In genomic region chr6:132530293-132530974, GRCh38 we compare ENCODE assay signal across 8 cellular contexts. TPM values are rescaled to one million over a fixed set of nuclear protein-coding genes. Genes with fewer than 3 reads are reported as not detected.
A peak's percentile ranks its signal among the peaks of the same experiment; 100 is the strongest.
DNase-seq lines count a peak whose midpoint lies in the region; ATAC-seq, FAIRE-seq and TF ChIP-seq lines count a peak whose summit lies in the region.

No MANE protein-coding gene starts in this region.

- CTCF ChIA-PET in A549 (lab: Yijun Ruan, JAX): interaction anchor here (0.6 to 2.1 kb wide), 15 partner anchors 10 to 293 kb away, joined by 3 to 6 read pairs (median 3); partner anchors contain the start of genes SLC18B1, STX7 and TAAR8
- CTCF ChIA-PET in activated CD4-positive, alpha-beta T cell treated with anti-CD3 and anti-CD28 coated beads for 36 hours (lab: Charles Lee): interaction anchor here (0.6 to 2.2 kb wide), 16 partner anchors 9 to 299 kb away, joined by 3 to 13 read pairs (median 4); partner anchors contain the start of gene STX7

- H3K4me3 Mint-ChIP-seq in activated CD4-positive, alpha-beta T cell treated with anti-CD3 and anti-CD28 coated beads for 36 hours: no peak overlapping the region
- H3K4me3 Mint-ChIP-seq in dendritic cell treated with granulocyte-macrophage colony-stimulating factor and Interleukin-4, amounts not matched to agents 40 ng/mL and 50 ng/mL, for 4 days: peak overlapping the region; percentile 28

- no peaks in the 10 kb centered on the region for H3K27me3 ChIP-seq in lower lobe of right lung (ENCODE audit: low read depth)

- H3K4me3 ChIP-seq in A549 (peak overlapping the region; percentile 32; the same call in 2 of the 3 replicates), lower lobe of right lung (no peak overlapping the region)

- no peak for FAIRE-seq in A549 (lab: Jason Lieb, UNC)

- no peak for TF ChIP-seq POLR2A in A549 (IDR thresholded peaks at IDR 0.05; ENCODE audit: low read length)

- H3K9me3 ChIP-seq in A549: no peaks in the 10 kb centered on the region
- no peaks in the 10 kb centered on the region for H3K9me3 ChIP-seq in lower lobe of right lung

- peak; percentile 77 for TF ChIP-seq CTCF in A549 (IDR thresholded peaks at IDR 0.05)
- TF ChIP-seq CTCF in lower lobe of right lung (IDR thresholded peaks at IDR 0.05): peak; percentile 82

- H3K4me1 ChIP-seq in A549 (peaks cover 8% of the 10 kb centered on the region), lower lobe of right lung (peaks cover 4% of the 10 kb centered on the region)

- H3K36me3 ChIP-seq in lower lobe of right lung: no peaks in the 10 kb centered on the region

- TF ChIP-seq RAD21 in A549 (conservative IDR thresholded peaks at IDR 0.05 in 1 of 2, IDR thresholded peaks at IDR 0.05 in 1 of 2): peak; percentile 73 to 74

- no peak overlapping the region for H3K27ac Mint-ChIP-seq in activated CD4-positive, alpha-beta T cell treated with anti-CD3 and anti-CD28 coated beads for 36 hours
- no peak overlapping the region for H3K27ac Mint-ChIP-seq in dendritic cell treated with granulocyte-macrophage colony-stimulating factor and Interleukin-4, amounts not matched to agents 40 ng/mL and 50 ng/mL, for 4 days

- H3K27ac ChIP-seq in A549 (no peak overlapping the region), lower lobe of right lung (no peak overlapping the region)

- no peaks in the 10 kb centered on the region for H3K36me3 Mint-ChIP-seq in activated CD4-positive, alpha-beta T cell treated with anti-CD3 and anti-CD28 coated beads for 36 hours (ENCODE audit: low read depth)
- H3K36me3 Mint-ChIP-seq in dendritic cell treated with granulocyte-macrophage colony-stimulating factor and Interleukin-4, amounts not matched to agents 40 ng/mL and 50 ng/mL, for 4 days (ENCODE audit: low read depth): no peaks in the 10 kb centered on the region

- H3K4me1 Mint-ChIP-seq in activated CD4-positive, alpha-beta T cell treated with anti-CD3 and anti-CD28 coated beads for 36 hours: no peaks in the 10 kb centered on the region
- H3K4me1 Mint-ChIP-seq in dendritic cell treated with granulocyte-macrophage colony-stimulating factor and Interleukin-4, amounts not matched to agents 40 ng/mL and 50 ng/mL, for 4 days (ENCODE audit: low read depth): peaks cover 9% of the 10 kb centered on the region

- no peak for TF ChIP-seq EP300 in A549 (IDR thresholded peaks at IDR 0.05)

- ATAC-seq in A549: peak; percentile 73 to 84; a peak in 4 of 6 replicates
- ATAC-seq in GM18508 (IDR thresholded peaks at IDR 0.05; ENCODE audit: insufficient read depth, unreplicated experiment): peak; percentile 76
- peak; percentile 92 for ATAC-seq in HG03103 (IDR thresholded peaks at IDR 0.05; ENCODE audit: low read depth, unreplicated experiment)
- ATAC-seq in activated CD4-positive, alpha-beta T cell treated with anti-CD3 and anti-CD28 coated beads for 36 hours: peak; percentile 57
- peak; percentile 76 to 88 for ATAC-seq in lower lobe of right lung

- peaks cover 6% of the 10 kb centered on the region for H3K27me3 Mint-ChIP-seq in activated CD4-positive, alpha-beta T cell treated with anti-CD3 and anti-CD28 coated beads for 36 hours
- H3K27me3 Mint-ChIP-seq in dendritic cell treated with granulocyte-macrophage colony-stimulating factor and Interleukin-4, amounts not matched to agents 40 ng/mL and 50 ng/mL, for 4 days: peaks cover 5% of the 10 kb centered on the region

- peak overlapping the region; percentile 82 for H3K4me2 ChIP-seq in A549

- H3K9me3 Mint-ChIP-seq in activated CD4-positive, alpha-beta T cell treated with anti-CD3 and anti-CD28 coated beads for 36 hours (ENCODE audit: low read depth): no peaks in the 10 kb centered on the region
- peaks cover 9% of the 10 kb centered on the region for H3K9me3 Mint-ChIP-seq in dendritic cell treated with granulocyte-macrophage colony-stimulating factor and Interleukin-4, amounts not matched to agents 40 ng/mL and 50 ng/mL, for 4 days

- POLR2A ChIA-PET in A549 (lab: Yijun Ruan, JAX): no interaction called here
- POLR2A ChIA-PET in activated CD4-positive, alpha-beta T cell treated with anti-CD3 and anti-CD28 coated beads for 36 hours (lab: Charles Lee): no interaction called here

- intact Hi-C loops in activated CD4-positive, alpha-beta T cell treated with anti-CD3 and anti-CD28 coated beads for 36 hours (cut with DNase I, micrococcal nuclease): loop anchor here (1.0 to 10.0 kb wide), 10 partner anchors 132 to 1386 kb away; partner anchors contain the start of genes RPS12 (in 1 of the 2) and SLC18B1 (in 1 of the 2)
- intact Hi-C loops in dendritic cell treated with granulocyte-macrophage colony-stimulating factor and Interleukin-4, amounts not matched to agents 40 ng/mL and 50 ng/mL, for 4 days (cut with micrococcal nuclease): loop anchor here (2.0 to 5.0 kb wide), 2 partner anchors 137 to 238 kb away; no protein-coding TSS in a partner anchor
- intact Hi-C loops in lower lobe of right lung (cut with DNase I): no loop called here

- peak in 1 of 2 experiments; percentile 60 for DNase-seq in A549 (ENCODE audit: low read depth in 1 of 2, low spot score in 1 of 2)
- peak; percentile 37 for DNase-seq in NCI-H345 treated with DMSO at 0.1 percent for 48 hours (lab: John Stamatoyannopoulos, UW; ENCODE audit: unreplicated experiment)
- peak; percentile 82 for DNase-seq in activated CD4-positive, alpha-beta T cell treated with anti-CD3 and anti-CD28 coated beads for 36 hours
- DNase-seq in lower lobe of right lung: no peak
- peak; percentile 25 for DNase-seq in stimulated activated CD8-positive, alpha-beta memory T cell treated with anti-CD3 and anti-CD28 coated beads, Interleukin-12 subunit alpha, Interleukin-12 subunit beta, amount 100 ng/mL, for 24 hours (ENCODE audit: extremely low read depth)

- WGBS in A549 (ENCODE audit: missing lambda C conversion rate): 16% methylated on average over 9 of the region's 9 CpGs

TF ChIP-seq in A549, 52 proteins besides CTCF, POLR2A, EP300 and RAD21:
- TF ChIP-seq SMC3 (IDR thresholded peaks at IDR 0.05): peak; percentile 47; the same call in 2 of the 3 replicates
- TF ChIP-seq HOXA7 (CRISPR knock-in tag; IDR thresholded peaks at IDR 0.05): no peak

RNA-seq across cellular contexts. Expression of gene TAAR9, which starts 7.6 kb away (rescaled TPM):
- polyA plus RNA-seq in A549 (2011; rRNA removed) (not detected in 2 replicates), A549 (2017; fragmentation: RNase III; extraction: RNeasy Plus Mini Kit Qiagen cat#74134 plus additional on column Dnase treatment) (not detected in 3 replicates)
- not detected in 2 replicates for polyA plus RNA-seq in A549 (2012; cell fraction: cytosol; rRNA removed)
- not detected in 2 replicates for polyA plus RNA-seq in A549 (2012; cell fraction: nucleus; rRNA removed)
- polyA minus RNA-seq in A549 (2011; rRNA and poly(A)+ RNA removed): not detected in 2 replicates
- not detected for total RNA-seq in activated CD4-positive, alpha-beta T cell treated with anti-CD3 and anti-CD28 coated beads for 36 hours
- not detected for total RNA-seq in lower lobe of right lung

RNA-seq across cellular contexts. Expression of gene STX7, which starts 17.5 kb away (rescaled TPM):
- polyA plus RNA-seq in A549 (2011; rRNA removed): 22.8 and 29.5 TPM in 2 replicates
- 6.5 and 6.9 TPM in 2 replicates for polyA plus RNA-seq in A549 (2012; cell fraction: cytosol; rRNA removed)
- 2.7 and 4.1 TPM in 2 replicates for polyA plus RNA-seq in A549 (2012; cell fraction: nucleus; rRNA removed)
- 18.4 to 19.8 TPM (median 19.2 TPM) in 3 replicates for polyA plus RNA-seq in A549 (2017; fragmentation: RNase III; extraction: RNeasy Plus Mini Kit Qiagen cat#74134 plus additional on column Dnase treatment)
- polyA minus RNA-seq in A549 (2011; rRNA and poly(A)+ RNA removed): 14.7 and 21.5 TPM in 2 replicates
- total RNA-seq in activated CD4-positive, alpha-beta T cell treated with anti-CD3 and anti-CD28 coated beads for 36 hours: 10 to 100 TPM; 13.3 to 20.3 TPM
- 97.2 TPM for total RNA-seq in lower lobe of right lung

RNA-seq across cellular contexts. Expression of gene TAAR8, which starts 22.0 kb away (rescaled TPM):
- polyA plus RNA-seq in A549 (2011; rRNA removed) (not detected in 2 replicates), A549 (2017; fragmentation: RNase III; extraction: RNeasy Plus Mini Kit Qiagen cat#74134 plus additional on column Dnase treatment) (not detected in 3 replicates)
- polyA plus RNA-seq in A549 (2012; cell fraction: cytosol; rRNA removed): not detected in 2 replicates
- polyA plus RNA-seq in A549 (2012; cell fraction: nucleus; rRNA removed): not detected in 2 replicates
- polyA minus RNA-seq in A549 (2011; rRNA and poly(A)+ RNA removed): not detected in 2 replicates
- not detected for total RNA-seq in activated CD4-positive, alpha-beta T cell treated with anti-CD3 and anti-CD28 coated beads for 36 hours
- not detected for total RNA-seq in lower lobe of right lung

RNA-seq across cellular contexts. Expression of gene TAAR6, which starts 39.7 kb away (rescaled TPM):
- polyA plus RNA-seq in A549 (2011; rRNA removed) (not detected in 2 replicates), A549 (2017; fragmentation: RNase III; extraction: RNeasy Plus Mini Kit Qiagen cat#74134 plus additional on column Dnase treatment) (not detected in 3 replicates)
- not detected in 2 replicates for polyA plus RNA-seq in A549 (2012; cell fraction: cytosol; rRNA removed)
- not detected in 2 replicates for polyA plus RNA-seq in A549 (2012; cell fraction: nucleus; rRNA removed)
- not detected in 2 replicates for polyA minus RNA-seq in A549 (2011; rRNA and poly(A)+ RNA removed)
- total RNA-seq in activated CD4-positive, alpha-beta T cell treated with anti-CD3 and anti-CD28 coated beads for 36 hours: not detected
- total RNA-seq in lower lobe of right lung: not detected

RNA-seq across cellular contexts. Expression of gene TAAR5, which starts 59.1 kb away (rescaled TPM):
- polyA plus RNA-seq in A549 (2011; rRNA removed): not detected in 2 replicates
- polyA plus RNA-seq in A549 (2012; cell fraction: cytosol; rRNA removed): not detected in 2 replicates
- polyA plus RNA-seq in A549 (2012; cell fraction: nucleus; rRNA removed): not detected in 2 replicates
- polyA plus RNA-seq in A549 (2017; fragmentation: RNase III; extraction: RNeasy Plus Mini Kit Qiagen cat#74134 plus additional on column Dnase treatment): not detected in 3 replicates
- polyA minus RNA-seq in A549 (2011; rRNA and poly(A)+ RNA removed): not detected in 2 replicates
- not detected for total RNA-seq in activated CD4-positive, alpha-beta T cell treated with anti-CD3 and anti-CD28 coated beads for 36 hours
- not detected for total RNA-seq in lower lobe of right lung
